Comparison of ENCODE assay signal across 2 cellular contexts in the genomic region with DNA sequence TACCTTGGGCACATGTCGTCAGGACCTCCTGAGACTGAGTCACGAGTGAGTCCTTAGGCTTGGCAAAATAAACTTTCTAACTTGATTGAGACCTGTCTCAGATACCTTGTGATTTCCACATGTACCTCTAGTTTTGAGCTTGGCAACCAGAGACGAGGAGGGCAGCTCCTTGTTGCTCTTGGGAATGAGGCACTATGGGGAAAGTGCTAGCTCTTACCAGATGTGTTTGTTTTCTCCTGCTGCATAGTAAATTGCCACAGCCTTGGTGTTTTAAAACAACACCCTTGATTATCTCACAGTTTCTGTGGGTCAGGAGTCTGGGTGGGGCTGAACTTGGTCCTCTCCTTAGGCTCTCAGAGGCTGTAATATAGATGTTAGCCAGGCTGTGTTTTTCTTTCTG.
TF ChIP-seq lines count a peak whose summit lies in the region.

No MANE protein-coding gene starts in this region.

TF ChIP-seq in HCT116, 20 proteins besides CTCF, POLR2A, EP300 and RAD21 (continued from another document):
- TF ChIP-seq, protein P1, sequence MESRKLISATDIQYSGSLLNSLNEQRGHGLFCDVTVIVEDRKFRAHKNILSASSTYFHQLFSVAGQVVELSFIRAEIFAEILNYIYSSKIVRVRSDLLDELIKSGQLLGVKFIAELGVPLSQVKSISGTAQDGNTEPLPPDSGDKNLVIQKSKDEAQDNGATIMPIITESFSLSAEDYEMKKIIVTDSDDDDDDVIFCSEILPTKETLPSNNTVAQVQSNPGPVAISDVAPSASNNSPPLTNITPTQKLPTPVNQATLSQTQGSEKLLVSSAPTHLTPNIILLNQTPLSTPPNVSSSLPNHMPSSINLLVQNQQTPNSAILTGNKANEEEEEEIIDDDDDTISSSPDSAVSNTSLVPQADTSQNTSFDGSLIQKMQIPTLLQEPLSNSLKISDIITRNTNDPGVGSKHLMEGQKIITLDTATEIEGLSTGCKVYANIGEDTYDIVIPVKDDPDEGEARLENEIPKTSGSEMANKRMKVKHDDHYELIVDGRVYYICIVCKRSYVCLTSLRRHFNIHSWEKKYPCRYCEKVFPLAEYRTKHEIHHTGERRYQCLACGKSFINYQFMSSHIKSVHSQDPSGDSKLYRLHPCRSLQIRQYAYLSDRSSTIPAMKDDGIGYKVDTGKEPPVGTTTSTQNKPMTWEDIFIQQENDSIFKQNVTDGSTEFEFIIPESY (IDR thresholded peaks at IDR 0.05; ENCODE audit: extremely low read depth, insufficient replicate concordance, low read length) = no peak
- TF ChIP-seq, protein P2, sequence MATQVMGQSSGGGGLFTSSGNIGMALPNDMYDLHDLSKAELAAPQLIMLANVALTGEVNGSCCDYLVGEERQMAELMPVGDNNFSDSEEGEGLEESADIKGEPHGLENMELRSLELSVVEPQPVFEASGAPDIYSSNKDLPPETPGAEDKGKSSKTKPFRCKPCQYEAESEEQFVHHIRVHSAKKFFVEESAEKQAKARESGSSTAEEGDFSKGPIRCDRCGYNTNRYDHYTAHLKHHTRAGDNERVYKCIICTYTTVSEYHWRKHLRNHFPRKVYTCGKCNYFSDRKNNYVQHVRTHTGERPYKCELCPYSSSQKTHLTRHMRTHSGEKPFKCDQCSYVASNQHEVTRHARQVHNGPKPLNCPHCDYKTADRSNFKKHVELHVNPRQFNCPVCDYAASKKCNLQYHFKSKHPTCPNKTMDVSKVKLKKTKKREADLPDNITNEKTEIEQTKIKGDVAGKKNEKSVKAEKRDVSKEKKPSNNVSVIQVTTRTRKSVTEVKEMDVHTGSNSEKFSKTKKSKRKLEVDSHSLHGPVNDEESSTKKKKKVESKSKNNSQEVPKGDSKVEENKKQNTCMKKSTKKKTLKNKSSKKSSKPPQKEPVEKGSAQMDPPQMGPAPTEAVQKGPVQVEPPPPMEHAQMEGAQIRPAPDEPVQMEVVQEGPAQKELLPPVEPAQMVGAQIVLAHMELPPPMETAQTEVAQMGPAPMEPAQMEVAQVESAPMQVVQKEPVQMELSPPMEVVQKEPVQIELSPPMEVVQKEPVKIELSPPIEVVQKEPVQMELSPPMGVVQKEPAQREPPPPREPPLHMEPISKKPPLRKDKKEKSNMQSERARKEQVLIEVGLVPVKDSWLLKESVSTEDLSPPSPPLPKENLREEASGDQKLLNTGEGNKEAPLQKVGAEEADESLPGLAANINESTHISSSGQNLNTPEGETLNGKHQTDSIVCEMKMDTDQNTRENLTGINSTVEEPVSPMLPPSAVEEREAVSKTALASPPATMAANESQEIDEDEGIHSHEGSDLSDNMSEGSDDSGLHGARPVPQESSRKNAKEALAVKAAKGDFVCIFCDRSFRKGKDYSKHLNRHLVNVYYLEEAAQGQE (IDR thresholded peaks at IDR 0.05; ENCODE audit: low read depth) = no peak
- TF ChIP-seq JUND (IDR thresholded peaks at IDR 0.05) = no peak
- no peak for TF ChIP-seq EZH2phosphoT487 (IDR thresholded peaks at IDR 0.05; ENCODE audit: borderline replicate concordance)
- TF ChIP-seq, protein P3, sequence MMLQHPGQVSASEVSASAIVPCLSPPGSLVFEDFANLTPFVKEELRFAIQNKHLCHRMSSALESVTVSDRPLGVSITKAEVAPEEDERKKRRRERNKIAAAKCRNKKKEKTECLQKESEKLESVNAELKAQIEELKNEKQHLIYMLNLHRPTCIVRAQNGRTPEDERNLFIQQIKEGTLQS (IDR thresholded peaks at IDR 0.05) = no peak
- no peak for TF ChIP-seq TCF7L2 (IDR thresholded peaks at IDR 0.05; ENCODE audit: borderline replicate concordance, extremely low read depth, insufficient read depth, insufficient read length)
- TF ChIP-seq YY1 (IDR thresholded peaks at IDR 0.05; ENCODE audit: extremely low read depth, insufficient replicate concordance, low read depth, low read length) = no peak
- no peak for TF ChIP-seq FOSL1 (IDR thresholded peaks at IDR 0.05; ENCODE audit: low read depth)
- no peak for TF ChIP-seq POLR2AphosphoS5 (IDR thresholded peaks at IDR 0.05; ENCODE audit: low read depth, low read length)
- TF ChIP-seq ZFX (IDR thresholded peaks at IDR 0.05) = no peak
- TF ChIP-seq ELF1 (IDR thresholded peaks at IDR 0.05; ENCODE audit: borderline replicate concordance, low read depth) = no peak
- no peak for TF ChIP-seq CBX3 (IDR thresholded peaks at IDR 0.05; ENCODE audit: low read depth)

TF ChIP-seq in WTC11, 78 proteins besides CTCF, POLR2A, EP300 and RAD21 (continued from another document):
- TF ChIP-seq RELA (CRISPR knock-in tag; IDR thresholded peaks at IDR 0.05; ENCODE audit: borderline replicate concordance) = no peak
- TF ChIP-seq, protein P4, sequence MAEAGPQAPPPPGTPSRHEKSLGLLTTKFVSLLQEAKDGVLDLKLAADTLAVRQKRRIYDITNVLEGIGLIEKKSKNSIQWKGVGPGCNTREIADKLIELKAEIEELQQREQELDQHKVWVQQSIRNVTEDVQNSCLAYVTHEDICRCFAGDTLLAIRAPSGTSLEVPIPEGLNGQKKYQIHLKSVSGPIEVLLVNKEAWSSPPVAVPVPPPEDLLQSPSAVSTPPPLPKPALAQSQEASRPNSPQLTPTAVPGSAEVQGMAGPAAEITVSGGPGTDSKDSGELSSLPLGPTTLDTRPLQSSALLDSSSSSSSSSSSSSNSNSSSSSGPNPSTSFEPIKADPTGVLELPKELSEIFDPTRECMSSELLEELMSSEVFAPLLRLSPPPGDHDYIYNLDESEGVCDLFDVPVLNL (CRISPR knock-in tag; IDR thresholded peaks at IDR 0.05; ENCODE audit: borderline replicate concordance, low read depth) = no peak
- TF ChIP-seq ATF1 (CRISPR knock-in tag; IDR thresholded peaks at IDR 0.05) = no peak
- TF ChIP-seq, protein P5, sequence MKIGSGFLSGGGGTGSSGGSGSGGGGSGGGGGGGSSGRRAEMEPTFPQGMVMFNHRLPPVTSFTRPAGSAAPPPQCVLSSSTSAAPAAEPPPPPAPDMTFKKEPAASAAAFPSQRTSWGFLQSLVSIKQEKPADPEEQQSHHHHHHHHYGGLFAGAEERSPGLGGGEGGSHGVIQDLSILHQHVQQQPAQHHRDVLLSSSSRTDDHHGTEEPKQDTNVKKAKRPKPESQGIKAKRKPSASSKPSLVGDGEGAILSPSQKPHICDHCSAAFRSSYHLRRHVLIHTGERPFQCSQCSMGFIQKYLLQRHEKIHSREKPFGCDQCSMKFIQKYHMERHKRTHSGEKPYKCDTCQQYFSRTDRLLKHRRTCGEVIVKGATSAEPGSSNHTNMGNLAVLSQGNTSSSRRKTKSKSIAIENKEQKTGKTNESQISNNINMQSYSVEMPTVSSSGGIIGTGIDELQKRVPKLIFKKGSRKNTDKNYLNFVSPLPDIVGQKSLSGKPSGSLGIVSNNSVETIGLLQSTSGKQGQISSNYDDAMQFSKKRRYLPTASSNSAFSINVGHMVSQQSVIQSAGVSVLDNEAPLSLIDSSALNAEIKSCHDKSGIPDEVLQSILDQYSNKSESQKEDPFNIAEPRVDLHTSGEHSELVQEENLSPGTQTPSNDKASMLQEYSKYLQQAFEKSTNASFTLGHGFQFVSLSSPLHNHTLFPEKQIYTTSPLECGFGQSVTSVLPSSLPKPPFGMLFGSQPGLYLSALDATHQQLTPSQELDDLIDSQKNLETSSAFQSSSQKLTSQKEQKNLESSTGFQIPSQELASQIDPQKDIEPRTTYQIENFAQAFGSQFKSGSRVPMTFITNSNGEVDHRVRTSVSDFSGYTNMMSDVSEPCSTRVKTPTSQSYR (CRISPR knock-in tag; IDR thresholded peaks at IDR 0.05) = no peak
- TF ChIP-seq MXD4 (CRISPR knock-in tag; IDR thresholded peaks at IDR 0.05; ENCODE audit: borderline replicate concordance) = no peak
- no peak for TF ChIP-seq ZNF121 (CRISPR knock-in tag; IDR thresholded peaks at IDR 0.05)
